In the genomic region with DNA sequence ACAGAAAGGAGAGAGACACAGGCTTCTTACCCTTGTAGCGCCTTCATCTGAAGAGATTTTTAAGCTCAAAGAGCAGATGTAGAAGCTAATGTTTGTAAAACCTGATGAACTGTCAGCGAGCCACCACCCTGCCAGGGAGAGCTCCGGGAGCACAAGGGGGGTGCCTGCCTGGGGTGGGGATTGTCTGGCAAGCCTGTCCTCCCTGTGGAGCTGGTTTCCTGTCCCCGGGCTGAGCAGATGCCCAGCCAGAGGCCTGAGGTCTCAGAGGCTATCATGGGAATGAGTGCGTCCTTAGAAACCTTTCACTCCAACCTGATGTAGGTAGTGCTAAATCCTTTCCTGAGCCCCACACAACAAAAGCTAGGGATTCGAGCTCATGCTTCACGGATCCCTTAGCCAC, we compare ENCODE assay signal across 14 cellular contexts. TPM values are rescaled to one million over a fixed set of nuclear protein-coding genes. Genes with fewer than 3 reads are reported as not detected.
"Had no signal": no experiment of that assay in that cellular context is flagged by ENCODE, and none has a peak within 500 bp of the region (broad histone marks: within the 10 kb centered on the region; RNA-seq: fewer than 3 reads in every experiment).

No MANE protein-coding gene starts in this region.

- ATAC-seq: activated CD8-positive, alpha-beta T cell treated with anti-CD3 and anti-CD28 coated beads for 36 hours; activated T-cell treated with anti-CD3 and anti-CD28 coated beads, Interleukin-2, amount 50 U/mL, for 72 hours; left lobe of liver had no signal

- H3K36me3 ChIP-seq: breast epithelium, thoracic aorta had no signal

- H3K9me3 ChIP-seq: breast epithelium, thoracic aorta had no signal

- H3K27ac ChIP-seq: breast epithelium, thoracic aorta had no signal

- H3K4me3 Mint-ChIP-seq: activated CD8-positive, alpha-beta T cell treated with anti-CD3 and anti-CD28 coated beads for 36 hours; activated T-cell treated with anti-CD3 and anti-CD28 coated beads, Interleukin-2, amount 50 U/mL, for 72 hours; natural killer cell treated with Interleukin-12 subunit alpha and Interleukin-12 subunit beta and Interleukin-15 and Interleukin-18, amount 100 ng/mL, for 72 hours; stimulated activated naive CD8-positive, alpha-beta T cell treated with anti-CD3 and anti-CD28 coated beads, Interleukin-15, Interleukin-2, amounts not matched to agents 100 ng/mL and 50 ng/mL, for 24 hours had no signal

- H3K27ac Mint-ChIP-seq: activated CD8-positive, alpha-beta T cell treated with anti-CD3 and anti-CD28 coated beads for 36 hours; activated T-cell treated with anti-CD3 and anti-CD28 coated beads, Interleukin-2, amount 50 U/mL, for 72 hours; natural killer cell treated with Interleukin-12 subunit alpha and Interleukin-12 subunit beta and Interleukin-15 and Interleukin-18, amount 100 ng/mL, for 72 hours; stimulated activated naive CD8-positive, alpha-beta T cell treated with anti-CD3 and anti-CD28 coated beads, Interleukin-15, Interleukin-2, amounts not matched to agents 100 ng/mL and 50 ng/mL, for 24 hours had no signal

- H3K9me3 Mint-ChIP-seq: activated CD8-positive, alpha-beta T cell treated with anti-CD3 and anti-CD28 coated beads for 36 hours; activated T-cell treated with anti-CD3 and anti-CD28 coated beads, Interleukin-2, amount 50 U/mL, for 72 hours; natural killer cell treated with Interleukin-12 subunit alpha and Interleukin-12 subunit beta and Interleukin-15 and Interleukin-18, amount 100 ng/mL, for 72 hours; stimulated activated naive CD8-positive, alpha-beta T cell treated with anti-CD3 and anti-CD28 coated beads, Interleukin-15, Interleukin-2, amounts not matched to agents 100 ng/mL and 50 ng/mL, for 24 hours had no signal

- H3K36me3 Mint-ChIP-seq: natural killer cell treated with Interleukin-12 subunit alpha and Interleukin-12 subunit beta and Interleukin-15 and Interleukin-18, amount 100 ng/mL, for 72 hours had no signal

- DNase-seq: activated CD4-positive, alpha-beta T cell treated with anti-CD3 and anti-CD28 coated beads for 4 hours; activated CD8-positive, alpha-beta memory T cell treated with anti-CD3 and anti-CD28 coated beads, Interleukin-2, amount 50 U/mL, for 4 hours; activated CD8-positive, alpha-beta T cell treated with anti-CD3 and anti-CD28 coated beads for 36 hours; activated T-cell treated with anti-CD3 and anti-CD28 coated beads, Interleukin-2, amount 50 U/mL, for 72 hours; aorta; dermis blood vessel endothelial cell; stimulated activated CD4-positive, alpha-beta T cell treated with anti-CD3 and anti-CD28 coated beads, Interleukin-4, amount 100 ng/mL, for 1 hour; stimulated activated CD8-positive, alpha-beta memory T cell treated with anti-CD3 and anti-CD28 coated beads, Interleukin-4, amount 100 ng/mL, for 48 hours; T1000 had no signal

- H3K4me3 ChIP-seq: breast epithelium, thoracic aorta had no signal

RNA-seq across cellular contexts. Expression of a gene that starts 41.9 kb away (rescaled TPM):
- polyA plus RNA-seq: aorta had no signal
